In the genomic region with DNA sequence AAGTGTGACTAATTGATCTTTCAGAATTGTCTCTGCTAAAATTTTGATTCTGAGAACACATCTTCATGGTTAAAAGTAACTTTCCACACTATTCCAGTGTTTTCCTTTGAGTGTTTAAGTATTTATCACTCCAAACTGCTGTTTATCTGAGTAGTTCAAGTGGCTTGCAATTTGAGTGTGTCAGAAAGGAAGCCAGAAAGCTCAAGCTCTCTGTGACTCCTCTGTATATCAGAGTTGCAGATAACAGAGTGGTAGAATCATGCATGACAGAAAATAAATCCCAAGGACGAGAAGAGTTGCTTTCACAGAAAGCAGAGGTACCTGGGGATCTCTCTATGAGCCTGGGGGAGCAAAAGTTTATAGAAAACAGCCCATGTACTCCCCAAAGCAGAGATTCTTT, we compare ENCODE assay signal across 17 cellular contexts.
DNase-seq lines count a peak whose midpoint lies in the region; ATAC-seq, FAIRE-seq and TF ChIP-seq lines count a peak whose summit lies in the region.
"Had no signal": no experiment of that assay in that cellular context is flagged by ENCODE, and none has a peak within 500 bp of the region (broad histone marks: within the 10 kb centered on the region; RNA-seq: fewer than 3 reads in every experiment).

No MANE protein-coding gene starts in this region.

- H3K18ac ChIP-seq in IMR-90 (ENCODE audit: low read depth, low read length): no peak overlapping the region

- no TSS peak for BruUV-seq in IMR-90 (replicated peaks; lab: Mats Ljungman, UMichigan)

- peaks cover 26% of the 10 kb centered on the region for H3K36me3 ChIP-seq in IMR-90 (ENCODE audit: control insufficient read depth, insufficient read depth, low read length)
- H3K36me3 ChIP-seq in SJCRH30: no peaks in the 10 kb centered on the region
- H3K36me3 ChIP-seq in testis (ENCODE audit: low read depth, missing control alignments): no peaks in the 10 kb centered on the region

- peaks cover 10 to 14% of the 10 kb centered on the region in 2 experiments; a peak in 3 of 4 replicates for H3K79me1 ChIP-seq in IMR-90 (ENCODE audit: low read depth in 1 of 2, low read length in 2 of 2)

- no peak overlapping the region for H3K56ac ChIP-seq in IMR-90 (ENCODE audit: extremely low read depth, insufficient read depth, low read length)

- no peaks in the 10 kb centered on the region for H3K27me3 ChIP-seq in IMR-90 (ENCODE audit: control insufficient read depth, insufficient read depth, low read length)
- H3K27me3 ChIP-seq in SJCRH30: no peaks in the 10 kb centered on the region
- H3K27me3 ChIP-seq in testis: no peaks in the 10 kb centered on the region
- H3K27me3 ChIP-seq: BE2C had no signal

- no peak overlapping the region for H2AK9ac ChIP-seq in IMR-90 (replicated peaks; ENCODE audit: low read depth, low read length, poor library complexity)

- H2BK20ac ChIP-seq in IMR-90 (ENCODE audit: low read depth, low read length): no peak overlapping the region

- H3K4ac ChIP-seq in IMR-90 (ENCODE audit: low read depth, low read length): no peak overlapping the region

- no peak for FAIRE-seq in HTR-8/SVneo (lab: Jason Lieb, UNC)
- FAIRE-seq: GM12878, GM18507, H1 had no signal

- DNase-seq in IMR-90 (peak; percentile 19), SJCRH30 (peak in 1 of 2 experiments; percentile 26), amniotic epithelial cell (ENCODE audit: low read depth) (peak; percentile 54), HTR-8/SVneo (ENCODE audit: insufficient read length, low spot score) (no peak), testis (no peak)
- DNase-seq: BE2C; CD4-positive, alpha-beta memory T cell; DMS79; HCEC 1CT; HFFc6 had no signal

- H3K9me1 ChIP-seq in IMR-90 (ENCODE audit: insufficient read depth, low read length): no peaks in the 10 kb centered on the region; the same call in 1 of the 2 replicates

- H4K5ac ChIP-seq in IMR-90 (ENCODE audit: low read depth, low read length): no peak overlapping the region

- H3K14ac ChIP-seq in IMR-90 (replicated peaks; ENCODE audit: low read depth, low read length): peak overlapping the region; percentile 52; the same call in 1 of the 2 replicates

- peaks cover 30% of the 10 kb centered on the region for H3K4me1 Mint-ChIP-seq in nephron
- H3K4me1 Mint-ChIP-seq: CD4-positive, alpha-beta memory T cell had no signal

- POLR2A ChIA-PET in IMR-90 (lab: Charles Lee; ENCODE audit: unreplicated experiment): interaction anchor here (0.6 kb wide), 1 partner anchor 234 kb away, joined by 3 read pairs; no protein-coding TSS in a partner anchor

- TF ChIP-seq POLR2A in IMR-90 (IDR thresholded peaks at IDR 0.05; ENCODE audit: low read depth, low read length): no peak
- no peak for TF ChIP-seq POLR2A in testis (IDR thresholded peaks at IDR 0.05)

- peaks cover 60% of the 10 kb centered on the region for H3K36me3 Mint-ChIP-seq in nephron (ENCODE audit: low read depth)

- no peak overlapping the region for H3K4me3 Mint-ChIP-seq in nephron
- H3K4me3 Mint-ChIP-seq: CD4-positive, alpha-beta memory T cell; HFFc6 had no signal

- peaks cover 10% of the 10 kb centered on the region for H3K9me3 Mint-ChIP-seq in nephron
- H3K9me3 Mint-ChIP-seq: HFFc6 had no signal

- H3K27me3 Mint-ChIP-seq in nephron (ENCODE audit: low read depth): no peaks in the 10 kb centered on the region
- H3K27me3 Mint-ChIP-seq: CD4-positive, alpha-beta memory T cell had no signal

- peak overlapping the region; percentile 43 for H2BK5ac ChIP-seq in IMR-90 (ENCODE audit: low read depth, low read length, poor library complexity, severe bottlenecking)

- ATAC-seq in IMR-90 (ENCODE audit: low read depth): peak; percentile 69
- ATAC-seq in HG02981 (IDR thresholded peaks at IDR 0.05; ENCODE audit: unreplicated experiment): no peak
- ATAC-seq: A549, GM12878 had no signal

- dilution Hi-C loops in IMR-90 (cut with HindIII; ENCODE audit: low sequenced_read_pairs, unreplicated experiment): no loop called here

- H3K9ac ChIP-seq in IMR-90 (ENCODE audit: low read depth, low read length): no peak overlapping the region

- TF ChIP-seq RAD21 in IMR-90 (IDR thresholded peaks at IDR 0.05; ENCODE audit: low read length): no peak

- no peak overlapping the region for H4K91ac ChIP-seq in IMR-90 (ENCODE audit: insufficient read depth, low read depth, low read length)

- H3K4me2 ChIP-seq in IMR-90 (ENCODE audit: low read depth, low read length): peak overlapping the region; percentile 56; the same call in 1 of the 2 replicates
- H3K4me2 ChIP-seq: A549 had no signal

- H3K9me3 ChIP-seq in IMR-90 (ENCODE audit: control insufficient read depth, insufficient read depth, low read length) (no peaks in the 10 kb centered on the region), SJCRH30 (replicated peaks) (no peaks in the 10 kb centered on the region), testis (no peaks in the 10 kb centered on the region)
- H3K9me3 ChIP-seq: BE2C had no signal

- no CpG with 5 or more reads among the region's 1 CpG for WGBS in IMR-90 (ENCODE audit: extremely low coverage in 2 of 2, insufficient read length in 1 of 2), 2 experiments
- WGBS in testis, 2 donors: 67 to 75% methylated on average over 1 of the region's 1 CpG

- no peaks in the 10 kb centered on the region for H4K20me1 ChIP-seq in IMR-90 (ENCODE audit: insufficient read depth, low read length)

- no peak overlapping the region for H2AFZ ChIP-seq in IMR-90 (replicated peaks; ENCODE audit: low read length, poor library complexity)

- no peak overlapping the region for H3K23ac ChIP-seq in IMR-90 (ENCODE audit: low read depth, low read length)

- no peak overlapping the region for H2BK120ac ChIP-seq in IMR-90 (ENCODE audit: low read depth, low read length)

- H3K4me3 ChIP-seq in IMR-90 (ENCODE audit: insufficient read depth, low read depth, low read length): no peak overlapping the region
- H3K4me3 ChIP-seq in SJCRH30: no peak overlapping the region
- no peak overlapping the region for H3K4me3 ChIP-seq in testis
- H3K4me3 ChIP-seq: A549, GM12878 had no signal

- intact Hi-C loops in IMR-90 (cut with micrococcal nuclease) (no loop called here), testis (cut with DNase I; ENCODE audit: low total_unique reads) (no loop called here)

- no peak overlapping the region for H2BK15ac ChIP-seq in IMR-90 (ENCODE audit: low read depth, low read length)

- peak overlapping the region; percentile 20 to 88 (median 70) for H3K27ac Mint-ChIP-seq in nephron
- H3K27ac Mint-ChIP-seq: CD4-positive, alpha-beta memory T cell; HFFc6 had no signal

- no peak overlapping the region for H2AK5ac ChIP-seq in IMR-90 (ENCODE audit: low read depth, low read length)

- CTCF ChIA-PET in IMR-90 (lab: Yijun Ruan, JAX): interaction anchor here (0.6 kb wide), 1 partner anchor 322 kb away, joined by 5 read pairs; no protein-coding TSS in a partner anchor

- peaks cover 5% of the 10 kb centered on the region; the same call in 1 of the 2 replicates for H3K4me1 ChIP-seq in IMR-90 (ENCODE audit: control insufficient read depth, insufficient read depth, low read length)
- peaks cover 28% of the 10 kb centered on the region for H3K4me1 ChIP-seq in SJCRH30
- no peaks in the 10 kb centered on the region for H3K4me1 ChIP-seq in testis
- H3K4me1 ChIP-seq: A549, BE2C had no signal

- H4K8ac ChIP-seq in IMR-90 (ENCODE audit: low read depth in 2 of 2, low read length in 2 of 2): no peak overlapping the region

- no peak for TF ChIP-seq CTCF in IMR-90 (conservative IDR thresholded peaks at IDR 0.05; ENCODE audit: low read depth, low read length)
- TF ChIP-seq CTCF in nephron (IDR thresholded peaks at IDR 0.05; ENCODE audit: unreplicated experiment in 3 of 3): no peak
- no peak for TF ChIP-seq CTCF in testis (IDR thresholded peaks at IDR 0.05)

- in situ Hi-C loops in IMR-90 (cut with MboI; ENCODE audit: low sequenced_read_pairs): no loop called here

- H3K27ac ChIP-seq in IMR-90 (ENCODE audit: insufficient read depth, low read length): no peak overlapping the region
- peak overlapping the region; percentile 82 for H3K27ac ChIP-seq in SJCRH30
- no peak overlapping the region for H3K27ac ChIP-seq in testis
- H3K27ac ChIP-seq: A549, C4-2B had no signal

TF ChIP-seq in IMR-90, 13 proteins besides CTCF, POLR2A, EP300 and RAD21:
- TF ChIP-seq, protein P1, sequence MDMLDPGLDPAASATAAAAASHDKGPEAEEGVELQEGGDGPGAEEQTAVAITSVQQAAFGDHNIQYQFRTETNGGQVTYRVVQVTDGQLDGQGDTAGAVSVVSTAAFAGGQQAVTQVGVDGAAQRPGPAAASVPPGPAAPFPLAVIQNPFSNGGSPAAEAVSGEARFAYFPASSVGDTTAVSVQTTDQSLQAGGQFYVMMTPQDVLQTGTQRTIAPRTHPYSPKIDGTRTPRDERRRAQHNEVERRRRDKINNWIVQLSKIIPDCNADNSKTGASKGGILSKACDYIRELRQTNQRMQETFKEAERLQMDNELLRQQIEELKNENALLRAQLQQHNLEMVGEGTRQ (IDR thresholded peaks at IDR 0.05; ENCODE audit: low read depth, low read length): no peak
- TF ChIP-seq FOS (IDR thresholded peaks at IDR 0.05; ENCODE audit: low read depth, low read length): no peak
- no peak for TF ChIP-seq NFE2L2 (IDR thresholded peaks at IDR 0.05; ENCODE audit: low read depth, low read length)
- no peak for TF ChIP-seq CHD1 (IDR thresholded peaks at IDR 0.05; ENCODE audit: low read depth, low read length)
- no peak for TF ChIP-seq CEBPB (IDR thresholded peaks at IDR 0.05; ENCODE audit: low read depth, low read length)
- TF ChIP-seq, protein P2, sequence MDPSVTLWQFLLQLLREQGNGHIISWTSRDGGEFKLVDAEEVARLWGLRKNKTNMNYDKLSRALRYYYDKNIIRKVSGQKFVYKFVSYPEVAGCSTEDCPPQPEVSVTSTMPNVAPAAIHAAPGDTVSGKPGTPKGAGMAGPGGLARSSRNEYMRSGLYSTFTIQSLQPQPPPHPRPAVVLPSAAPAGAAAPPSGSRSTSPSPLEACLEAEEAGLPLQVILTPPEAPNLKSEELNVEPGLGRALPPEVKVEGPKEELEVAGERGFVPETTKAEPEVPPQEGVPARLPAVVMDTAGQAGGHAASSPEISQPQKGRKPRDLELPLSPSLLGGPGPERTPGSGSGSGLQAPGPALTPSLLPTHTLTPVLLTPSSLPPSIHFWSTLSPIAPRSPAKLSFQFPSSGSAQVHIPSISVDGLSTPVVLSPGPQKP (IDR thresholded peaks at IDR 0.05; ENCODE audit: borderline replicate concordance, low read depth, low read length): no peak
- TF ChIP-seq RCOR1 (IDR thresholded peaks at IDR 0.05; ENCODE audit: insufficient replicate concordance, low read length): no peak

Comparison
In these comparisons a context has a peak if more than half of its experiments do, and no peak if none do; other contexts are left out.
1. DNase-seq: peak in IMR-90 (single experiment) and amniotic epithelial cell (single experiment); none in HTR-8/SVneo (single experiment) and testis (single experiment).